Comparison of ENCODE assay signal across 8 cellular contexts in genomic region chr13:36275190-36276002, GRCh38.
DNase-seq lines count a peak whose midpoint lies in the region; ATAC-seq and TF ChIP-seq lines count a peak whose summit lies in the region.

No MANE protein-coding gene starts in this region.

- H3K4me3 ChIP-seq in GM12865 (ENCODE audit: low read depth, low read length) (no peak overlapping the region), adipocyte (ENCODE audit: low read length) (no peak overlapping the region), tibial artery (no peak overlapping the region)

- peaks cover 23% of the 10 kb centered on the region for H3K4me1 ChIP-seq in adipocyte (ENCODE audit: control insufficient read depth, insufficient read depth, low read length)
- H3K4me1 ChIP-seq in tibial artery = no peaks in the 10 kb centered on the region

- H3K27me3 ChIP-seq in adipocyte (replicated peaks; ENCODE audit: control insufficient read depth, insufficient read depth, low read length) = no peaks in the 10 kb centered on the region
- no peaks in the 10 kb centered on the region for H3K27me3 ChIP-seq in tibial artery

- H3K36me3 ChIP-seq in adipocyte (ENCODE audit: control insufficient read depth, insufficient read depth, low read length, severe bottlenecking) (no peaks in the 10 kb centered on the region), tibial artery (no peaks in the 10 kb centered on the region)

- peak overlapping the region; percentile 50 for H3K9ac ChIP-seq in adipocyte (ENCODE audit: low read length)

- TF ChIP-seq CTCF in 22Rv1 (IDR thresholded peaks at IDR 0.05) (peak; percentile 71), GM12865 (IDR thresholded peaks at IDR 0.05; ENCODE audit: insufficient read depth, low read depth, low read length, missing control alignments) (peak; percentile 37), tibial artery (IDR thresholded peaks at IDR 0.05) (peak; percentile 64 to 83)

- ATAC-seq in HG03521 (IDR thresholded peaks at IDR 0.05; ENCODE audit: unreplicated experiment) (no peak), HG02973 (IDR thresholded peaks at IDR 0.05; ENCODE audit: unreplicated experiment) (no peak)

- intact Hi-C loops in tibial artery (cut with DNase I; ENCODE audit: low total_unique reads) = loop anchor here (5.0 kb wide), 1 partner anchor 298 kb away; no protein-coding TSS in a partner anchor

- no peak overlapping the region for H3K27ac ChIP-seq in 22Rv1
- H3K27ac ChIP-seq in tibial artery = no peak overlapping the region

- no peaks in the 10 kb centered on the region for H3K9me3 ChIP-seq in adipocyte (ENCODE audit: control insufficient read depth, low read length)
- H3K9me3 ChIP-seq in tibial artery = no peaks in the 10 kb centered on the region

- DNase-seq in GM12865 (ENCODE audit: low read depth) = peak; percentile 59
- peak; percentile 34 for DNase-seq in NCI-H2081 treated with DMSO at 0.1 percent for 48 hours (lab: John Stamatoyannopoulos, UW)
- DNase-seq in adipocyte (ENCODE audit: low read depth) = peak; percentile 93
- peak; percentile 33 for DNase-seq in iPS-NIHi11 (ENCODE audit: low spot score)
- peak in 1 of 2 donors; percentile 36 for DNase-seq in tibial artery
